3 cellular contexts compared by ENCODE assay signal in the genomic region with DNA sequence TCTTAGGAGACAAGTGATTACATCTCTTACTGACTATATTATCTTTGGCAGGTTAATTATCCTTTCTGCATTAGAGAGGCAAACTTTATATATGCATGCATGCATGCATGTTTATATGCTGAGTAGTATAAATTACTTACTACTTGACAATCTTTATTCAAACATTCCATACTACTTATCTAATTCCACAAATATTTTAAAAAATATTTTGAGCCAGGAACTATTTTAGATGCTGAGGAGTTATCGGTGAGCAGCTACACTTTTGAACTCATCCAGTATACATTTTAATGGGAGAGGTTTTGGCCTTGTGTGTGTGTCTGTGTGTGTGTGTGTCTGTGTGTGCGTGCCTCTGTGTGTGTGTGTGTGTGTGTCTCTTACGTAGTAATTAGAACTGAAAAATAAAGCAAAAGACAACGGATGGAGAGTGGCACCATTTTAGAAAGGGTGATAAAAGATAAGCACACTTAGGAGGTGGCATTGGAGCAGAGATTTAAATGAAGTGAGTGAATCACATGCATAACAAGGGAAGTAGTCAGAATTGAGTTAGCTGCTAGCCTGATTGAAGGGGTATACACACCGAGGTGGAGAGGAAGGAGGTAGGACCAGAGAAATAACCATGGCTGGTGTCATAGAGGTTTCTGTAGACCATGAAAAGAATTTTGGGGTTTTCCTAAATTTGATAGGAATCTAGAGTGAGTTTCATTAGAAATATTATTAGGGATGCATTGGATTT.
TF ChIP-seq lines count a peak whose summit lies in the region.

No MANE protein-coding gene starts in this region.

TF ChIP-seq in IMR-90, 13 proteins besides CTCF, POLR2A, EP300 and RAD21:
- TF ChIP-seq BHLHE40 (IDR thresholded peaks at IDR 0.05; ENCODE audit: low read depth, low read length) (no peak), MAFK (IDR thresholded peaks at IDR 0.05; ENCODE audit: low read depth, low read length) (peak; percentile 65)

TF ChIP-seq in GM23338, 12 proteins besides CTCF, POLR2A, EP300 and RAD21:
- TF ChIP-seq ZNF114 (CRISPR knock-in tag; IDR thresholded peaks at IDR 0.05) = no peak
- no peak for TF ChIP-seq ZNF331 (CRISPR knock-in tag; IDR thresholded peaks at IDR 0.05; ENCODE audit: low read depth)
- no peak for TF ChIP-seq EZH2phosphoT487 (IDR thresholded peaks at IDR 0.05; ENCODE audit: unreplicated experiment)
- no peak for TF ChIP-seq JUNB (IDR thresholded peaks at IDR 0.05; ENCODE audit: unreplicated experiment)

TF ChIP-seq in GM12891, 5 proteins besides CTCF, POLR2A, EP300 and RAD21:
- TF ChIP-seq SPI1 (IDR thresholded peaks at IDR 0.05; ENCODE audit: low read depth, low read length) (no peak), POLR2AphosphoS5 (IDR thresholded peaks at IDR 0.05; ENCODE audit: low read depth, low read length) (no peak)
